23 cellular contexts compared by ENCODE assay signal in the genomic region with DNA sequence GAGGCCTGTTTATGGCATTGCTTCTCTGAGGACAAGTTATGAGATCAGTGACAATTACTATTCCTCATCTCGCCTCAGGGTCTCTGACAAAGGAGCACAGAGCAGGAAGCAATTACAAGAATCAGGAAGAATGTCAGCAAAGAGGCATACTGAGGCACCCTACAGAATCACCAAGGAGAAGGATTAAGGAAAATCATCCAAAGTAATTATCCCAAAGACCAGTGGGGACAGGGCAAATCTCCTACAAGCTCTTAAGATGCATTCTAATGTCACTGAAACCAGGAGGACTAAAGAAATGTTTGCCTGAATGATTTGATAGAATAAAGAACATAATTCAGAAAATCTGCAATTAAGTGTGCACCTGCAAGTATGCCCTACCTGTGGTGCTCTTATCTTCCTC.
DNase-seq lines count a peak whose midpoint lies in the region; ATAC-seq lines count a peak whose summit lies in the region.
"Had no signal": no experiment of that assay in that cellular context is flagged by ENCODE, and none has a peak within 500 bp of the region (broad histone marks: within the 10 kb centered on the region; RNA-seq: fewer than 3 reads in every experiment).

No MANE protein-coding gene starts in this region.

- ATAC-seq in HG02588 (IDR thresholded peaks at IDR 0.05; ENCODE audit: unreplicated experiment) = no peak
- ATAC-seq: A549 had no signal

- no peaks in the 10 kb centered on the region for H3K36me3 Mint-ChIP-seq in activated naive CD8-positive, alpha-beta T cell treated with anti-CD3 and anti-CD28 coated beads for 36 hours
- H3K36me3 Mint-ChIP-seq: CD14-positive monocyte; CD4-positive, alpha-beta memory T cell; CD4-positive, CD25-positive, alpha-beta regulatory T cell; CD8-positive, alpha-beta memory T cell had no signal

- peaks cover 10% of the 10 kb centered on the region for H3K9me3 Mint-ChIP-seq in activated naive CD8-positive, alpha-beta T cell treated with anti-CD3 and anti-CD28 coated beads for 36 hours

- no peak overlapping the region for H3K9ac ChIP-seq in SK-N-MC (ENCODE audit: insufficient read length)
- H3K9ac ChIP-seq: BLaER1 had no signal

- no peak overlapping the region for H3K27ac Mint-ChIP-seq in activated naive CD8-positive, alpha-beta T cell treated with anti-CD3 and anti-CD28 coated beads for 36 hours
- H3K27ac Mint-ChIP-seq: CD14-positive monocyte; CD4-positive, alpha-beta memory T cell; CD4-positive, CD25-positive, alpha-beta regulatory T cell; CD8-positive, alpha-beta memory T cell had no signal

- H3K36me3 ChIP-seq in SK-N-MC (ENCODE audit: insufficient read depth, low read length) = no peaks in the 10 kb centered on the region
- H3K36me3 ChIP-seq: BE2C, BLaER1 had no signal

- no peaks in the 10 kb centered on the region for H3K9me3 ChIP-seq in SK-N-MC (ENCODE audit: low read depth, low read length)
- H3K9me3 ChIP-seq: A549, BE2C had no signal

- H3K4me3 Mint-ChIP-seq in activated naive CD8-positive, alpha-beta T cell treated with anti-CD3 and anti-CD28 coated beads for 36 hours = no peak overlapping the region
- H3K4me3 Mint-ChIP-seq: CD14-positive monocyte; CD4-positive, alpha-beta memory T cell; CD4-positive, CD25-positive, alpha-beta regulatory T cell; CD8-positive, alpha-beta memory T cell had no signal

- H3K4me1 Mint-ChIP-seq in activated naive CD8-positive, alpha-beta T cell treated with anti-CD3 and anti-CD28 coated beads for 36 hours = no peaks in the 10 kb centered on the region
- H3K4me1 Mint-ChIP-seq: CD14-positive monocyte; CD4-positive, alpha-beta memory T cell; CD4-positive, CD25-positive, alpha-beta regulatory T cell; CD8-positive, alpha-beta memory T cell had no signal

- no peak overlapping the region for H3K27ac ChIP-seq in SK-N-MC
- H3K27ac ChIP-seq: 22Rv1, A549, BLaER1 had no signal

- DNase-seq in NCI-H82 (lab: John Stamatoyannopoulos, UW) (peak; percentile 6), NCI-H82 treated with DMSO at 0.1 percent for 48 hours (lab: John Stamatoyannopoulos, UW; ENCODE audit: unreplicated experiment) (no peak), NCI-H146 (lab: John Stamatoyannopoulos, UW) (peak; percentile 16), SK-N-MC (ENCODE audit: low read depth, low spot score) (peak; percentile 28), superior temporal gyrus (ENCODE audit: extremely low spot score) (peak; percentile 3), DMS53 (lab: John Stamatoyannopoulos, UW) (no peak)
- DNase-seq in activated naive CD8-positive, alpha-beta T cell treated with anti-CD3 and anti-CD28 coated beads for 36 hours = no peak
- DNase-seq: ACHN; BE2C; C1 segment of cervical spinal cord; CD4-positive, alpha-beta memory T cell; CD4-positive, CD25-positive, alpha-beta regulatory T cell; CD8-positive, alpha-beta memory T cell; COR-L47; DMS 273 treated with DMSO at 0.1 percent for 48 hours; DMS153; DMS79 treated with DMSO at 0.1 percent for 48 hours; GF-D8 had no signal

- no peaks in the 10 kb centered on the region for H3K27me3 Mint-ChIP-seq in activated naive CD8-positive, alpha-beta T cell treated with anti-CD3 and anti-CD28 coated beads for 36 hours
- H3K27me3 Mint-ChIP-seq: CD4-positive, alpha-beta memory T cell; CD8-positive, alpha-beta memory T cell had no signal

- peak overlapping the region; percentile 8; the same call in 1 of the 2 replicates for H3K4me3 ChIP-seq in SK-N-MC
- H3K4me3 ChIP-seq: A549, BLaER1 had no signal

Comparison
In these comparisons a context has a peak if more than half of its experiments do, and no peak if none do; other contexts are left out.
1. DNase-seq: peak in NCI-H82 (single experiment), NCI-H146 (single experiment), SK-N-MC (single experiment) and superior temporal gyrus (single experiment); none in NCI-H82 treated with DMSO at 0.1 percent for 48 hours (single experiment), activated naive CD8-positive, alpha-beta T cell treated with anti-CD3 and anti-CD28 coated beads for 36 hours (single experiment) and DMS53 (single experiment).